8 cellular contexts compared by ENCODE assay signal in the genomic region with DNA sequence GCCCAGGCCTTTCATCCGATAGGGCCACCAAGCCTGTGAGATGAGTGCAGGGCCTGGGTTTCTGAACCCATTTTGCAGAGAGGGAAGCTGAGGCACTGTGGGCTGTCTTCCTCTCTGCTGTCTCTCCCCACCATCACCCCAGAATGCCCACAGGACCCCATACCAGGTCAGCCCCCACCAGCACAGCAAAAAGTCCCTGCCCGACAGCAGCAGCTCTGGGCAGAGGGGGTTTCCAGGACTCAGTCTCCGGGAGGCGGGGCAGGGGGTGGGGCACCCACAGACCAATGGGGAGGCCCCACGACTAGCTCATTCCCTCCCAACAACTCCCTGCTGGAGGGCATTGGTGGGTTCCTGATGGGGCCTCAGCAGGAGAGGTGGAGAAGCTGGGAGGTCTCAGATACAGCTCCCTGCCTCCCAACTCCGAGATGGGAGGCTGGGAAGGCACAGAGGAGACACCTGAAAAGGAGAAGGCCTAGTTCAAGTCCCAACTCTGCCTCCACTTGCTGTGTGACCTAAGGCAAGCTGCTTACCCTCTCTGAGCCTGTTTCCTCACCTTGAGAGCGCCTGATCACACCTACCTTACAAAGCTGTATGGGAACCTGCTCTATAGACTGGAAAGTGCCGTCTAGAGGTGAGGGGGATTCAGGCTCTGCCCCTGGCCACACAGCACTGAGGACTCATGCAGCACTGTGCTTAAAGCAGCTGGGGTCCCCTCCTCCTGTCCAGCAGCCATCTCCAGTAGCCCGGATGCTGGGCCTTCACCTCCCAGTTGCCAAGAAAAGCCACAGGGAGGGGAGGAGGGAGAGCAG. TPM values are rescaled to one million over a fixed set of nuclear protein-coding genes. Genes with fewer than 3 reads are reported as not detected.
A peak's percentile ranks its signal among the peaks of the same experiment; 100 is the strongest.
DNase-seq lines count a peak whose midpoint lies in the region; ATAC-seq and TF ChIP-seq lines count a peak whose summit lies in the region.

No MANE protein-coding gene starts in this region.

- H3K4me3 Mint-ChIP-seq in HFFc6, result no peak overlapping the region

- H3K27me3 Mint-ChIP-seq in HFFc6 (ENCODE audit: insufficient read depth), result peaks cover 9% of the 10 kb centered on the region

- H3K36me3 Mint-ChIP-seq in HFFc6 (ENCODE audit: low read depth), result no peaks in the 10 kb centered on the region

- H3K4me3 ChIP-seq in GM06990 (replicated peaks; ENCODE audit: low read depth, low read length), result peak overlapping the region; percentile 43

- TF ChIP-seq CTCF in GM06990 (IDR thresholded peaks at IDR 0.05; ENCODE audit: insufficient read depth, low read length, poor library complexity, severe bottlenecking) (no peak), HFFc6 (IDR thresholded peaks at IDR 0.05) (no peak)

- no peak overlapping the region for H3K27ac Mint-ChIP-seq in HFFc6

- H3K27me3 ChIP-seq in GM06990 (replicated peaks; ENCODE audit: control insufficient read depth, insufficient read depth, low read length), result no peaks in the 10 kb centered on the region

- H3K9me3 Mint-ChIP-seq in HFFc6, result no peaks in the 10 kb centered on the region

- H3K36me3 ChIP-seq in GM06990 (ENCODE audit: control insufficient read depth, insufficient read depth, low read length), result peaks cover 4% of the 10 kb centered on the region

- ATAC-seq in GM21447 (IDR thresholded peaks at IDR 0.05; ENCODE audit: unreplicated experiment), result no peak
- no peak for ATAC-seq in HG02885 (IDR thresholded peaks at IDR 0.05; ENCODE audit: poor library complexity, unreplicated experiment)
- no peak for ATAC-seq in GM19324 (IDR thresholded peaks at IDR 0.05; ENCODE audit: low FRiP score, unreplicated experiment)

- peaks cover 15% of the 10 kb centered on the region for H3K4me1 Mint-ChIP-seq in HFFc6 (ENCODE audit: low read depth)

- DNase-seq in GM06990 (ENCODE audit: extremely low read depth, insufficient read length) (peak; percentile 85), ecto neural progenitor cell (ENCODE audit: low spot score) (peak; percentile 63), posterior cingulate gyrus (peak in 8 of 10 donors; percentile 32 to 92 (median 64)), HFFc6 (no peak)
- peak; percentile 70 for DNase-seq in activated CD4-positive, alpha-beta T cell treated with anti-CD3 and anti-CD28 coated beads for 48 hours

- intact Hi-C loops in posterior cingulate gyrus (cut with DNase I), result no loop called here

RNA-seq across cellular contexts. Expression of a gene that starts 3.5 kb away (rescaled TPM):
- 1 to 10 TPM; 6.2 to 7.2 (median 6.8) TPM for total RNA-seq in HFFc6 (2021; fragmentation: NEBNext Ultra II Directional; extraction: Animal tissue kit (Norgen Biotek cat#: 25700))

RNA-seq across cellular contexts. Expression of a gene that starts 51.9 kb away (rescaled TPM):
- total RNA-seq in HFFc6 (2021; fragmentation: NEBNext Ultra II Directional; extraction: Animal tissue kit (Norgen Biotek cat#: 25700)), result under 1 TPM in 2 of 6 experiments, not detected in 4; 0.33 to 0.37 TPM
